Comparison of ENCODE assay signal across 29 cellular contexts in genomic region chr2:36499128-36499820, GRCh38.
"Had no signal": no experiment of that assay in that cellular context is flagged by ENCODE, and none has a peak within 500 bp of the region (broad histone marks: within the 10 kb centered on the region; RNA-seq: fewer than 3 reads in every experiment).

No MANE protein-coding gene starts in this region.

- H3K27ac Mint-ChIP-seq: activated B cell treated with CpG ODN at 0.5 μM for 24 hours; activated CD4-positive, alpha-beta memory T cell treated with anti-CD3 and anti-CD28 coated beads for 36 hours; activated CD4-positive, alpha-beta T cell treated with anti-CD3 and anti-CD28 coated beads, Interleukin-2, amount 10 ng/mL, durations not matched to agents 24 days and 14 days; activated naive CD4-positive, alpha-beta T cell treated with anti-CD3 and anti-CD28 coated beads for 36 hours; activated naive CD8-positive, alpha-beta T cell; activated T-helper 17 cell treated with anti-CD3 and anti-CD28 coated beads, Interleukin-2, amount 50 U/mL, for 72 hours; brain; T-helper 17 cell had no signal

- ATAC-seq: activated T-helper 17 cell treated with anti-CD3 and anti-CD28 coated beads, Interleukin-2, amount 50 U/mL, for 72 hours; K562; T-helper 17 cell had no signal

- H3K27ac ChIP-seq: SJSA1 had no signal

- H3K4me3 Mint-ChIP-seq: activated B cell treated with CpG ODN at 0.5 μM for 24 hours; activated CD4-positive, alpha-beta memory T cell treated with anti-CD3 and anti-CD28 coated beads for 36 hours; activated CD4-positive, alpha-beta T cell treated with anti-CD3 and anti-CD28 coated beads, Interleukin-2, amount 10 ng/mL, durations not matched to agents 24 days and 14 days; activated naive CD4-positive, alpha-beta T cell treated with anti-CD3 and anti-CD28 coated beads for 36 hours; activated naive CD8-positive, alpha-beta T cell; activated T-helper 17 cell treated with anti-CD3 and anti-CD28 coated beads, Interleukin-2, amount 50 U/mL, for 72 hours; brain; T-helper 17 cell had no signal

- FAIRE-seq: astrocyte, K562, RCC 7860 had no signal

- H3K9me3 ChIP-seq: SJSA1 had no signal

- H3K4me3 ChIP-seq: K562, SJSA1 had no signal

- DNase-seq: activated B cell treated with CpG ODN at 0.5 μM for 24 hours; activated CD4-positive, alpha-beta memory T cell treated with anti-CD3 and anti-CD28 coated beads for 36 hours; activated CD4-positive, alpha-beta T cell treated with anti-CD3 and anti-CD28 coated beads for 1 hour; activated CD4-positive, alpha-beta T cell treated with anti-CD3 and anti-CD28 coated beads, Interleukin-2, amount 10 ng/mL, durations not matched to agents 24 days and 14 days; activated gamma-delta T cell; activated naive CD4-positive, alpha-beta T cell treated with anti-CD3 and anti-CD28 coated beads for 36 hours; activated T-cell treated with anti-CD3 and anti-CD28 coated beads for 4 hours; activated T-cell treated with anti-CD3 and anti-CD28 coated beads, Interleukin-2, amount 50 U/mL, for 48 hours; amygdala; Karpas-422; MM.1S; NCI-H1105 treated with DMSO at 0.1 percent for 48 hours; NCI-H1436 treated with DMSO at 0.1 percent for 48 hours; NCI-H187; NCI-H2081; NCI-H510A treated with DMSO at 0.1 percent for 48 hours; NCI-H69; NK-92 treated with Interleukin-12 subunit alpha and Interleukin-12 subunit beta, amount 100 ng/mL, for 24 hours; OCI-M1; SHP77; T-helper 17 cell; T-helper 9 cell had no signal

- H3K9me3 Mint-ChIP-seq: activated B cell treated with CpG ODN at 0.5 μM for 24 hours; activated CD4-positive, alpha-beta memory T cell treated with anti-CD3 and anti-CD28 coated beads for 36 hours; activated CD4-positive, alpha-beta T cell treated with anti-CD3 and anti-CD28 coated beads, Interleukin-2, amount 10 ng/mL, durations not matched to agents 24 days and 14 days; activated naive CD4-positive, alpha-beta T cell treated with anti-CD3 and anti-CD28 coated beads for 36 hours; activated T-helper 17 cell treated with anti-CD3 and anti-CD28 coated beads, Interleukin-2, amount 50 U/mL, for 72 hours; brain had no signal

- H3K27me3 Mint-ChIP-seq: activated B cell treated with CpG ODN at 0.5 μM for 24 hours; activated CD4-positive, alpha-beta memory T cell treated with anti-CD3 and anti-CD28 coated beads for 36 hours; activated naive CD8-positive, alpha-beta T cell; activated T-helper 17 cell treated with anti-CD3 and anti-CD28 coated beads, Interleukin-2, amount 50 U/mL, for 72 hours; brain; T-helper 17 cell had no signal

- H3K4me1 Mint-ChIP-seq: activated B cell treated with CpG ODN at 0.5 μM for 24 hours; activated CD4-positive, alpha-beta T cell treated with anti-CD3 and anti-CD28 coated beads, Interleukin-2, amount 10 ng/mL, durations not matched to agents 24 days and 14 days; activated T-helper 17 cell treated with anti-CD3 and anti-CD28 coated beads, Interleukin-2, amount 50 U/mL, for 72 hours; brain had no signal

- H3K4me1 ChIP-seq: SJSA1 had no signal

- H3K27me3 ChIP-seq: SJSA1 had no signal
